1 cellular context compared by ENCODE assay signal in genomic region chr10:78332699-78333098, GRCh38.
TF ChIP-seq lines count a peak whose summit lies in the region.

No MANE protein-coding gene starts in this region.

TF ChIP-seq in IMR-90, 13 proteins besides CTCF, POLR2A, EP300 and RAD21:
- TF ChIP-seq CHD1 (IDR thresholded peaks at IDR 0.05; ENCODE audit: low read depth, low read length): no peak
- no peak for TF ChIP-seq MAZ (IDR thresholded peaks at IDR 0.05; ENCODE audit: borderline replicate concordance, low read depth, low read length)
- TF ChIP-seq NFE2L2 (IDR thresholded peaks at IDR 0.05; ENCODE audit: low read depth, low read length): no peak
- TF ChIP-seq RCOR1 (IDR thresholded peaks at IDR 0.05; ENCODE audit: insufficient replicate concordance, low read length): no peak
- TF ChIP-seq BHLHE40 (IDR thresholded peaks at IDR 0.05; ENCODE audit: low read depth, low read length): no peak
- TF ChIP-seq MAFK (IDR thresholded peaks at IDR 0.05; ENCODE audit: low read depth, low read length): no peak
- no peak for TF ChIP-seq USF2 (IDR thresholded peaks at IDR 0.05; ENCODE audit: low read depth, low read length)
- TF ChIP-seq SMC3 (IDR thresholded peaks at IDR 0.05; ENCODE audit: low read depth, low read length): no peak
- TF ChIP-seq RFX5 (IDR thresholded peaks at IDR 0.05; ENCODE audit: low read depth, low read length): no peak
- TF ChIP-seq CEBPB (IDR thresholded peaks at IDR 0.05; ENCODE audit: low read depth, low read length): no peak
- TF ChIP-seq FOS (IDR thresholded peaks at IDR 0.05; ENCODE audit: low read depth, low read length): no peak
- no peak for TF ChIP-seq MXI1 (IDR thresholded peaks at IDR 0.05; ENCODE audit: borderline replicate concordance, low read depth, low read length)
- no peak for TF ChIP-seq ELK1 (IDR thresholded peaks at IDR 0.05; ENCODE audit: borderline replicate concordance, low read depth, low read length)
TF ChIP-seq in IMR-90: peak in this region for 0.
